ENCODE assay signal across 23 cellular contexts in genomic region chr19:51696606-51697005, GRCh38. TPM values are rescaled to one million over a fixed set of nuclear protein-coding genes. Genes with fewer than 3 reads are reported as not detected.
"Had no signal": no experiment of that assay in that cellular context is flagged by ENCODE, and none has a peak within 500 bp of the region (broad histone marks: within the 10 kb centered on the region; RNA-seq: fewer than 3 reads in every experiment).

No MANE protein-coding gene starts in this region.

- H3K9me3 ChIP-seq: SJSA1 had no signal

- DNase-seq: KBM-7, MV-4-11, NCI-H1048, NCI-H1105, NCI-H1417, NCI-H146, NCI-H1694 treated with DMSO at 0.1 percent for 48 hours, NCI-H1930, NCI-H2081, NCI-H2107, NCI-H2227 treated with DMSO at 0.1 percent for 48 hours, NCI-H524, NCI-H69, NCI-H774, Right ventricle myocardium superior, SIG-M5 had no signal

- H3K4me3 ChIP-seq: SJSA1, SK-N-MC had no signal

- H3K4me1 ChIP-seq: SJSA1 had no signal

- H3K27ac ChIP-seq: SJSA1, SK-N-MC had no signal

- H3K27me3 ChIP-seq: SJSA1 had no signal

RNA-seq across cellular contexts. Expression of gene HAS1, which starts 27.2 kb away (rescaled TPM):
- total RNA-seq: NCI-H460, SJSA1 had no signal

RNA-seq across cellular contexts. Expression of gene SIGLEC14, which starts 50.0 kb away (rescaled TPM):
- total RNA-seq: HT-29, LHCN-M2, MCF 10A, NCI-H460, RPMI7951, SJSA1 had no signal

RNA-seq across cellular contexts. Expression of gene FPR1, which starts 55.1 kb away (rescaled TPM):
- total RNA-seq: HT-29, NCI-H460, SJSA1 had no signal
